ENCODE assay signal across 18 cellular contexts in genomic region chr11:16968196-16968595, GRCh38. TPM values are rescaled to one million over a fixed set of nuclear protein-coding genes. Genes with fewer than 3 reads are reported as not detected.
DNase-seq lines count a peak whose midpoint lies in the region; FAIRE-seq and TF ChIP-seq lines count a peak whose summit lies in the region.
"Had no signal": no experiment of that assay in that cellular context is flagged by ENCODE, and none has a peak within 500 bp of the region (broad histone marks: within the 10 kb centered on the region; RNA-seq: fewer than 3 reads in every experiment).

No MANE protein-coding gene starts in this region.

- TF ChIP-seq POLR2A in stomach (IDR thresholded peaks at IDR 0.05) (no peak), sigmoid colon (IDR thresholded peaks at IDR 0.05) (no peak)

- peaks cover 5% of the 10 kb centered on the region for H3K36me3 Mint-ChIP-seq in Calu3 (ENCODE audit: insufficient read depth, unreplicated experiment)

- peaks cover 75% of the 10 kb centered on the region for H3K4me1 Mint-ChIP-seq in Calu3 (ENCODE audit: low read depth, unreplicated experiment)

- H3K9me3 Mint-ChIP-seq in Calu3 (ENCODE audit: low read depth, unreplicated experiment): no peaks in the 10 kb centered on the region

- H3K4me1 ChIP-seq in stomach (peaks cover 18 to 76% (median 46%) of the 10 kb centered on the region in 4 donors), sigmoid colon (no peaks in the 10 kb centered on the region)

- H3K27ac ChIP-seq in stomach (peak overlapping the region; percentile 58 to 73 (median 64)), sigmoid colon (no peak overlapping the region)

- peak overlapping the region; percentile 82 for H3K27ac Mint-ChIP-seq in Calu3 (ENCODE audit: unreplicated experiment)

- H3K36me3 ChIP-seq in bronchial epithelial cell (ENCODE audit: control insufficient read depth, insufficient read depth, low read length) (no peaks in the 10 kb centered on the region), stomach (no peaks in the 10 kb centered on the region), sigmoid colon (no peaks in the 10 kb centered on the region)

- H3K4me3 ChIP-seq in bronchial epithelial cell (ENCODE audit: low read depth, low read length): no peak overlapping the region
- H3K4me3 ChIP-seq in stomach: no peak overlapping the region
- H3K4me3 ChIP-seq in sigmoid colon: no peak overlapping the region

- intact Hi-C loops in Calu3 (cut with micrococcal nuclease; ENCODE audit: unreplicated experiment): no loop called here
- intact Hi-C loops in stomach (cut with DNase I; ENCODE audit: low total_unique reads): no loop called here
- intact Hi-C loops in sigmoid colon (cut with DNase I): no loop called here

- H3K4me3 Mint-ChIP-seq in Calu3 (ENCODE audit: low read depth, unreplicated experiment): no peak overlapping the region

- WGBS in stomach, 5 donors: 65 to 88% (median 82%) methylated on average over 2 of the region's 2 CpGs
- 70 to 80% methylated on average over 2 of the region's 2 CpGs for WGBS in sigmoid colon, 2 donors

- DNase-seq in Calu3 (no peak), bronchial epithelial cell (ENCODE audit: low read depth) (no peak), mesenteric fat pad (ENCODE audit: low spot score) (peak; percentile 60), stomach (no peak), AG08395 (ENCODE audit: low spot score) (no peak), Ammon's horn (ENCODE audit: low spot score) (no peak), sigmoid colon (no peak)
- DNase-seq in activated CD4-positive, alpha-beta T cell treated with anti-CD3 and anti-CD28 coated beads for 4 hours: no peak
- DNase-seq: C1 segment of cervical spinal cord, GF-D8, GOT3, Karpas-422, NCI-H187 treated with DMSO at 0.1 percent for 48 hours, NCI-H526 treated with DMSO at 0.1 percent for 48 hours, SHP77 treated with DMSO at 0.1 percent for 48 hours had no signal

- no peaks in the 10 kb centered on the region for H3K9me3 ChIP-seq in stomach
- no peaks in the 10 kb centered on the region for H3K9me3 ChIP-seq in sigmoid colon

- TF ChIP-seq EP300 in stomach (IDR thresholded peaks at IDR 0.05) (no peak), sigmoid colon (IDR thresholded peaks at IDR 0.05) (no peak)

- peak; percentile 13 for FAIRE-seq in bronchial epithelial cell (lab: Jason Lieb, UNC)
- FAIRE-seq: GM12891, GM18507 had no signal

- no peaks in the 10 kb centered on the region for H3K27me3 Mint-ChIP-seq in Calu3 (ENCODE audit: unreplicated experiment)

- CTCF ChIA-PET in Calu3 (lab: Charles Lee): interaction anchor here (1.2 kb wide), 1 partner anchor 37 kb away, joined by 3 read pairs; no protein-coding TSS in a partner anchor

- no peak for TF ChIP-seq CTCF in Calu3 (IDR thresholded peaks at IDR 0.05; ENCODE audit: unreplicated experiment)
- TF ChIP-seq CTCF in bronchial epithelial cell (IDR thresholded peaks at IDR 0.05; ENCODE audit: insufficient read depth, low read length, severe bottlenecking): no peak
- TF ChIP-seq CTCF in stomach (IDR thresholded peaks at IDR 0.05): no peak
- TF ChIP-seq CTCF in sigmoid colon (IDR thresholded peaks at IDR 0.05): no peak

- no TSS peak for BruUV-seq in Calu3 (replicated peaks; lab: Mats Ljungman, UMichigan)

- H3K27me3 ChIP-seq in bronchial epithelial cell (ENCODE audit: control insufficient read depth, insufficient read depth, low read length): no peaks in the 10 kb centered on the region
- H3K27me3 ChIP-seq in stomach: no peaks in the 10 kb centered on the region
- no peaks in the 10 kb centered on the region for H3K27me3 ChIP-seq in sigmoid colon

RNA-seq across cellular contexts. Expression of gene PLEKHA7, which starts 46.0 kb away (rescaled TPM):
- total RNA-seq in Calu3 (2022) (138 and 167 TPM in 2 replicates), bronchial epithelial cell (2.4 and 6.4 TPM in 2 replicates), mesenteric fat pad (43.2 TPM), stomach (10 to 100 TPM; 31.2 to 82.3 (median 69.2) TPM), sigmoid colon (10 to 100 TPM in 1 of 4 donors, 1 to 10 TPM in 3; 2.9 to 10.2 (median 4.2) TPM)
- polyA plus RNA-seq in stomach (10 to 100 TPM; 12.8 to 20.5 (median 18.0) TPM), sigmoid colon (10 to 100 TPM; 28.2 to 45.3 (median 41.3) TPM)
- total RNA-seq: RPMI7951 had no signal

Comparison
In these comparisons a context has a peak if more than half of its experiments do, and no peak if none do; other contexts are left out.
1. H3K27ac ChIP-seq: peak in stomach (5 of 5); none in sigmoid colon (0 of 4).